18 cellular contexts compared by ENCODE assay signal in genomic region chr17:60345233-60345632, GRCh38. TPM values are rescaled to one million over a fixed set of nuclear protein-coding genes. Genes with fewer than 3 reads are reported as not detected.
DNase-seq lines count a peak whose midpoint lies in the region; ATAC-seq, FAIRE-seq and TF ChIP-seq lines count a peak whose summit lies in the region.
"Had no signal": no experiment of that assay in that cellular context is flagged by ENCODE, and none has a peak within 500 bp of the region (broad histone marks: within the 10 kb centered on the region; RNA-seq: fewer than 3 reads in every experiment).

No MANE protein-coding gene starts in this region.

- no peak overlapping the region for H3K27ac ChIP-seq in CD4-positive, alpha-beta T cell (ENCODE audit: low read depth, low read length)
- H3K27ac ChIP-seq: SK-N-MC had no signal

- no peak overlapping the region for H3K4me3 Mint-ChIP-seq in progenitor cell of endocrine pancreas (ENCODE audit: low read depth)
- H3K4me3 Mint-ChIP-seq in CD4-positive, alpha-beta T cell: no peak overlapping the region
- H3K4me3 Mint-ChIP-seq: CD8-positive, alpha-beta T cell; T-cell had no signal

- no peak for TF ChIP-seq CTCF in progenitor cell of endocrine pancreas (IDR thresholded peaks at IDR 0.05; ENCODE audit: unreplicated experiment)
- no peak for TF ChIP-seq CTCF in CD4-positive, alpha-beta T cell (IDR thresholded peaks at IDR 0.05)

- peaks cover 5% of the 10 kb centered on the region for H3K4me1 Mint-ChIP-seq in progenitor cell of endocrine pancreas (ENCODE audit: low read depth)
- H3K4me1 Mint-ChIP-seq in CD4-positive, alpha-beta T cell (ENCODE audit: low read depth): peaks cover 15% of the 10 kb centered on the region

- peaks cover 30% of the 10 kb centered on the region for H3K36me3 Mint-ChIP-seq in progenitor cell of endocrine pancreas (ENCODE audit: insufficient read depth)
- H3K36me3 Mint-ChIP-seq in CD4-positive, alpha-beta T cell (ENCODE audit: low read depth): peaks cover 46% of the 10 kb centered on the region

- no peaks in the 10 kb centered on the region for H3K27me3 Mint-ChIP-seq in progenitor cell of endocrine pancreas
- H3K27me3 Mint-ChIP-seq in CD4-positive, alpha-beta T cell: no peaks in the 10 kb centered on the region
- H3K27me3 Mint-ChIP-seq: T-cell had no signal

- no peaks in the 10 kb centered on the region for H3K9me3 Mint-ChIP-seq in progenitor cell of endocrine pancreas (ENCODE audit: low read depth)
- no peaks in the 10 kb centered on the region for H3K9me3 Mint-ChIP-seq in CD4-positive, alpha-beta T cell
- H3K9me3 Mint-ChIP-seq: CD8-positive, alpha-beta T cell; T-cell had no signal

- ATAC-seq in CD4-positive, alpha-beta T cell (ENCODE audit: poor library complexity): no peak
- no peak for ATAC-seq in GM18517 (IDR thresholded peaks at IDR 0.05; ENCODE audit: unreplicated experiment)
- ATAC-seq: CD8-positive, alpha-beta T cell; Panc1; T-cell had no signal

- no peak for FAIRE-seq in HTR-8/SVneo (lab: Jason Lieb, UNC)
- FAIRE-seq: D721Med had no signal

- intact Hi-C loops in CD4-positive, alpha-beta T cell (cut with DNase I, micrococcal nuclease): no loop called here

- no peaks in the 10 kb centered on the region for H3K27me3 ChIP-seq in CD4-positive, alpha-beta T cell (ENCODE audit: control insufficient read depth, insufficient read depth, low read length)

- H3K9me3 ChIP-seq in CD4-positive, alpha-beta T cell (ENCODE audit: control insufficient read depth, low read length): no peaks in the 10 kb centered on the region

- POLR2A ChIA-PET in HEK293T (lab: Yijun Ruan, JAX): no interaction called here
- POLR2A ChIA-PET in CD4-positive, alpha-beta T cell (lab: Charles Lee): no interaction called here

- DNase-seq in NCI-H1417 (lab: John Stamatoyannopoulos, UW): peak; percentile 2 to 55 (median 47)
- DNase-seq in NCI-H1417 treated with DMSO at 0.1 percent for 48 hours (lab: John Stamatoyannopoulos, UW): no peak
- DNase-seq in HEK293T (ENCODE audit: extremely low spot score): peak; percentile 12
- DNase-seq in NCI-H510A (lab: John Stamatoyannopoulos, UW): peak; percentile 44
- no peak for DNase-seq in progenitor cell of endocrine pancreas (ENCODE audit: low spot score, unreplicated experiment)
- no peak for DNase-seq in CD4-positive, alpha-beta T cell
- no peak for DNase-seq in HTR-8/SVneo (ENCODE audit: insufficient read length, low spot score)
- DNase-seq: 8988T; CD8-positive, alpha-beta T cell; NCI-H1105 treated with DMSO at 0.1 percent for 48 hours; NCI-H2081; NCI-H446; NCI-H774; T-cell had no signal

- CTCF ChIA-PET in HEK293T (lab: Yijun Ruan, JAX): interaction anchor here (0.5 kb wide), 1 partner anchor 295 kb away, joined by 6 read pairs; no protein-coding TSS in a partner anchor
- CTCF ChIA-PET in CD4-positive, alpha-beta T cell (lab: Charles Lee): no interaction called here

- peak overlapping the region; percentile 12 for H3K27ac Mint-ChIP-seq in progenitor cell of endocrine pancreas
- no peak overlapping the region for H3K27ac Mint-ChIP-seq in CD4-positive, alpha-beta T cell
- H3K27ac Mint-ChIP-seq: CD8-positive, alpha-beta T cell; T-cell had no signal

TF ChIP-seq in HEK293T, 16 proteins besides CTCF, POLR2A, EP300 and RAD21:
- TF ChIP-seq FOXM1 (IDR thresholded peaks at IDR 0.05; ENCODE audit: borderline replicate concordance) (no peak), PKNOX1 (IDR thresholded peaks at IDR 0.05) (no peak), SUZ12 (IDR thresholded peaks at IDR 0.05) (no peak), BHLHE40 (IDR thresholded peaks at IDR 0.05; ENCODE audit: borderline replicate concordance) (no peak), SP1 (IDR thresholded peaks at IDR 0.05) (no peak), TARDBP (IDR thresholded peaks at IDR 0.05) (no peak), FOXA1 (IDR thresholded peaks at IDR 0.05) (no peak), NFRKB (IDR thresholded peaks at IDR 0.05) (no peak), ZNF384 (IDR thresholded peaks at IDR 0.05) (no peak), ELF4 (IDR thresholded peaks at IDR 0.05) (no peak), CTBP1 (IDR thresholded peaks at IDR 0.05; ENCODE audit: borderline replicate concordance) (no peak), L3MBTL2 (conservative IDR thresholded peaks at IDR 0.05) (no peak), HDGF (IDR thresholded peaks at IDR 0.05; ENCODE audit: borderline replicate concordance) (no peak), LEF1 (IDR thresholded peaks at IDR 0.05; ENCODE audit: borderline replicate concordance) (no peak), FOXK2 (IDR thresholded peaks at IDR 0.05) (no peak), ARNT (IDR thresholded peaks at IDR 0.05) (no peak)

RNA-seq across cellular contexts. Expression of gene USP32, which starts 46.7 kb away (rescaled TPM):
- 42.7 and 42.8 TPM in 2 replicates for total RNA-seq in progenitor cell of endocrine pancreas
- total RNA-seq in CD4-positive, alpha-beta T cell: 10 to 100 TPM; 23.9 to 24.7 TPM

Comparison
In these comparisons a context has a peak if more than half of its experiments do, and no peak if none do; other contexts are left out.
1. DNase-seq: peak in NCI-H1417 (3 of 3), HEK293T (single experiment) and NCI-H510A (single experiment); none in NCI-H1417 treated with DMSO at 0.1 percent for 48 hours (single experiment), progenitor cell of endocrine pancreas (single experiment), CD4-positive, alpha-beta T cell (0 of 10) and HTR-8/SVneo (single experiment).